34 cellular contexts compared by ENCODE assay signal in genomic region chr2:74110537-74110936, GRCh38.
"Had no signal": no experiment of that assay in that cellular context is flagged by ENCODE, and none has a peak within 500 bp of the region (broad histone marks: within the 10 kb centered on the region; RNA-seq: fewer than 3 reads in every experiment).

No MANE protein-coding gene starts in this region.

- H3K36me3 Mint-ChIP-seq: activated CD4-positive, alpha-beta memory T cell treated with anti-CD3 and anti-CD28 coated beads for 36 hours; activated CD8-positive, alpha-beta memory T cell treated with anti-CD3 and anti-CD28 coated beads, Interleukin-2, amount 10 ng/mL, durations not matched to agents 7 days and 5 days; activated naive CD8-positive, alpha-beta T cell treated with anti-CD3 and anti-CD28 coated beads for 36 hours had no signal

- FAIRE-seq: frontal cortex had no signal

- H3K4me1 Mint-ChIP-seq: activated CD4-positive, alpha-beta T cell treated with anti-CD3 and anti-CD28 coated beads for 36 hours; activated naive CD8-positive, alpha-beta T cell treated with anti-CD3 and anti-CD28 coated beads, Interleukin-2, amount 50 U/mL, for 24 hours had no signal

- ATAC-seq: activated CD4-positive, alpha-beta T cell treated with anti-CD3 and anti-CD28 coated beads for 36 hours; activated CD8-positive, alpha-beta memory T cell treated with anti-CD3 and anti-CD28 coated beads, Interleukin-2, amount 10 ng/mL, durations not matched to agents 7 days and 5 days; activated CD8-positive, alpha-beta T cell treated with anti-CD3 and anti-CD28 coated beads, Interleukin-2, amount 10 ng/mL, durations not matched to agents 7 days and 5 days; activated naive CD8-positive, alpha-beta T cell treated with anti-CD3 and anti-CD28 coated beads, Interleukin-2, amount 50 U/mL, for 24 hours; activated T-cell treated with anti-CD3 and anti-CD28 coated beads, Interleukin-2, amount 50 U/mL, for 4 hours; activated T-helper 17 cell treated with anti-CD3 and anti-CD28 coated beads, Interleukin-2, amount 50 U/mL, for 72 hours; body of pancreas; esophagus mucosa; T-helper 17 cell had no signal

- H3K9me3 Mint-ChIP-seq: activated CD4-positive, alpha-beta memory T cell treated with anti-CD3 and anti-CD28 coated beads for 36 hours; activated CD4-positive, alpha-beta T cell treated with anti-CD3 and anti-CD28 coated beads, Interleukin-2, amount 10 ng/mL, durations not matched to agents 24 days and 14 days; activated naive CD8-positive, alpha-beta T cell treated with anti-CD3 and anti-CD28 coated beads for 36 hours; activated naive CD8-positive, alpha-beta T cell treated with anti-CD3 and anti-CD28 coated beads, Interleukin-2, amount 50 U/mL, for 24 hours; activated T-cell treated with anti-CD3 and anti-CD28 coated beads, Interleukin-2, amount 50 U/mL, for 4 hours; activated T-helper 17 cell treated with anti-CD3 and anti-CD28 coated beads, Interleukin-2, amount 50 U/mL, for 72 hours; dendritic cell treated with granulocyte-macrophage colony-stimulating factor and Interleukin-4, amounts not matched to agents 40 ng/mL and 50 ng/mL, for 4 days; T-helper 2 cell treated with Interferon-gamma antibody and Interleukin-4, amounts not matched to agents 5 μg/mL and 100 μg/mL, for 36 hours had no signal

- H3K4me3 Mint-ChIP-seq: activated CD4-positive, alpha-beta memory T cell treated with anti-CD3 and anti-CD28 coated beads for 36 hours; activated CD4-positive, alpha-beta T cell treated with anti-CD3 and anti-CD28 coated beads for 36 hours; activated CD4-positive, alpha-beta T cell treated with anti-CD3 and anti-CD28 coated beads, Interleukin-2, amount 10 ng/mL, durations not matched to agents 24 days and 14 days; activated CD8-positive, alpha-beta memory T cell treated with anti-CD3 and anti-CD28 coated beads, Interleukin-2, amount 10 ng/mL, durations not matched to agents 7 days and 5 days; activated CD8-positive, alpha-beta T cell treated with anti-CD3 and anti-CD28 coated beads, Interleukin-2, amount 10 ng/mL, durations not matched to agents 7 days and 5 days; activated naive CD8-positive, alpha-beta T cell treated with anti-CD3 and anti-CD28 coated beads for 36 hours; activated naive CD8-positive, alpha-beta T cell treated with anti-CD3 and anti-CD28 coated beads, Interleukin-2, amount 50 U/mL, for 24 hours; activated T-cell treated with anti-CD3 and anti-CD28 coated beads, Interleukin-2, amount 50 U/mL, for 4 hours; activated T-helper 17 cell treated with anti-CD3 and anti-CD28 coated beads, Interleukin-2, amount 50 U/mL, for 72 hours; dendritic cell treated with granulocyte-macrophage colony-stimulating factor and Interleukin-4, amounts not matched to agents 40 ng/mL and 50 ng/mL, for 4 days; endodermal cell; T-helper 17 cell; T-helper 2 cell treated with Interferon-gamma antibody and Interleukin-4, amounts not matched to agents 5 μg/mL and 100 μg/mL, for 36 hours had no signal

- H3K9me3 ChIP-seq: adrenal gland, body of pancreas, colonic mucosa had no signal

- DNase-seq: activated CD4-positive, alpha-beta memory T cell treated with anti-CD3 and anti-CD28 coated beads for 36 hours; activated CD4-positive, alpha-beta T cell treated with anti-CD3 and anti-CD28 coated beads for 36 hours; activated CD4-positive, alpha-beta T cell treated with anti-CD3 and anti-CD28 coated beads, Interleukin-2, amount 10 ng/mL, durations not matched to agents 24 days and 14 days; activated CD4-positive, CD25-positive, alpha-beta regulatory T cell; activated CD4-positive, CD25-positive, alpha-beta regulatory T cell treated with anti-CD3 and anti-CD28 coated beads, Interleukin-2, amount 50 U/mL, for 72 hours; activated CD8-positive, alpha-beta memory T cell treated with anti-CD3 and anti-CD28 coated beads, Interleukin-2, amount 10 ng/mL, durations not matched to agents 7 days and 5 days; activated CD8-positive, alpha-beta T cell treated with anti-CD3 and anti-CD28 coated beads, Interleukin-2, amount 10 ng/mL, durations not matched to agents 7 days and 5 days; activated effector memory CD4-positive, alpha-beta T cell treated with Interleukin-2 at 50 U/mL for 16 hours; activated gamma-delta T cell treated with Interleukin-2 at 50 U/mL for 16 hours; activated naive CD4-positive, alpha-beta T cell treated with anti-CD3 and anti-CD28 coated beads, Interleukin-2, amount 50 U/mL, for 16 hours; activated naive CD4-positive, alpha-beta T cell treated with Interleukin-2 at 50 U/mL for 16 hours; activated naive CD8-positive, alpha-beta T cell treated with anti-CD3 and anti-CD28 coated beads for 36 hours; activated naive CD8-positive, alpha-beta T cell treated with anti-CD3 and anti-CD28 coated beads, Interleukin-2, amount 50 U/mL, for 24 hours; activated T-cell treated with anti-CD3 and anti-CD28 coated beads, Interleukin-2, amount 50 U/mL, for 4 hours; adrenal gland; amygdala; aorta; body of pancreas; caudate nucleus; cerebellar nuclear complex; colonic mucosa; dorsolateral prefrontal cortex; effector memory CD4-positive, alpha-beta T cell; endodermal cell; foreskin fibroblast; head of caudate nucleus; T-helper 1 cell; T-helper 17 cell; T1000 had no signal

- H3K27me3 Mint-ChIP-seq: activated CD4-positive, alpha-beta T cell treated with anti-CD3 and anti-CD28 coated beads for 36 hours; activated T-helper 17 cell treated with anti-CD3 and anti-CD28 coated beads, Interleukin-2, amount 50 U/mL, for 72 hours; dendritic cell treated with granulocyte-macrophage colony-stimulating factor and Interleukin-4, amounts not matched to agents 40 ng/mL and 50 ng/mL, for 4 days; T-helper 17 cell had no signal

- H3K27me3 ChIP-seq: adrenal gland, body of pancreas, colonic mucosa, dorsolateral prefrontal cortex had no signal

- H3K4me3 ChIP-seq: adrenal gland, body of pancreas, colonic mucosa, dorsolateral prefrontal cortex had no signal

- H3K36me3 ChIP-seq: adrenal gland, colonic mucosa had no signal

- H3K27ac ChIP-seq: adrenal gland, body of pancreas, colonic mucosa had no signal

- H3K4me1 ChIP-seq: adrenal gland, body of pancreas, colonic mucosa had no signal

- H3K27ac Mint-ChIP-seq: activated CD4-positive, alpha-beta memory T cell treated with anti-CD3 and anti-CD28 coated beads for 36 hours; activated CD4-positive, alpha-beta T cell treated with anti-CD3 and anti-CD28 coated beads for 36 hours; activated CD4-positive, alpha-beta T cell treated with anti-CD3 and anti-CD28 coated beads, Interleukin-2, amount 10 ng/mL, durations not matched to agents 24 days and 14 days; activated CD8-positive, alpha-beta T cell treated with anti-CD3 and anti-CD28 coated beads, Interleukin-2, amount 10 ng/mL, durations not matched to agents 7 days and 5 days; activated naive CD8-positive, alpha-beta T cell treated with anti-CD3 and anti-CD28 coated beads for 36 hours; activated naive CD8-positive, alpha-beta T cell treated with anti-CD3 and anti-CD28 coated beads, Interleukin-2, amount 50 U/mL, for 24 hours; dendritic cell treated with granulocyte-macrophage colony-stimulating factor and Interleukin-4, amounts not matched to agents 40 ng/mL and 50 ng/mL, for 4 days; endodermal cell; T-helper 17 cell; T-helper 2 cell treated with Interferon-gamma antibody and Interleukin-4, amounts not matched to agents 5 μg/mL and 100 μg/mL, for 36 hours had no signal
